ENCODE assay signal across 28 cellular contexts in the genomic region with DNA sequence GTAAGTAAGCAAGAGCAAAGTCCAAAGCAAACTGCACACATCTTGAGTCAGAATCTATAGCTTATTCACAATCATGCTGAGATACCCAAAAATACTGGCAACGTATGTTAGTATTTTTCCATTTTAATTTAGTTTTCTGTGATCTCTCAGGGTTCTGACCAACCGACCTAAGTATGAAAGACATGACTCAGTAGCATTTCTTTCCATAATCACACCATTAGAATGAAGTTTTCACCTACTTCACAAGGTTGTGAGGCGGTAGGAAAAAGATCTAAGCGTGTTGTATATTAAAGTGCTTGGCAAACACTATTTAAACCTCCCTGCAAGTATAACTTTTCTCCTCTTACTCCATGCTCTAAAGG. TPM values are rescaled to one million over a fixed set of nuclear protein-coding genes. Genes with fewer than 3 reads are reported as not detected.
DNase-seq lines count a peak whose midpoint lies in the region; ATAC-seq and TF ChIP-seq lines count a peak whose summit lies in the region.
"Had no signal": no experiment of that assay in that cellular context is flagged by ENCODE, and none has a peak within 500 bp of the region (broad histone marks: within the 10 kb centered on the region; RNA-seq: fewer than 3 reads in every experiment).

No MANE protein-coding gene starts in this region.

- no peaks in the 10 kb centered on the region for H3K9me3 ChIP-seq in osteoblast (ENCODE audit: low read depth, low read length)
- H3K9me3 ChIP-seq in effector memory CD4-positive, alpha-beta T cell (ENCODE audit: control insufficient read depth, low read length): no peaks in the 10 kb centered on the region
- H3K9me3 ChIP-seq: heart right ventricle, neutrophil, prostate gland, sigmoid colon, testis had no signal

- TF ChIP-seq CTCF in Calu3 (IDR thresholded peaks at IDR 0.05; ENCODE audit: unreplicated experiment) (no peak), fibroblast of mammary gland (conservative IDR thresholded peaks at IDR 0.05; ENCODE audit: control insufficient read depth, insufficient read depth, low read depth, low read length) (no peak), osteoblast (IDR thresholded peaks at IDR 0.05; ENCODE audit: extremely low read depth, low read depth, low read length) (no peak)

- CTCF ChIA-PET in Calu3 (lab: Charles Lee): no interaction called here

- BruUV-seq in Calu3 (replicated peaks; lab: Mats Ljungman, UMichigan): no TSS peak

- H3K4me3 ChIP-seq in fibroblast of mammary gland (ENCODE audit: control insufficient read depth, low read depth, low read length): peak overlapping the region; percentile 5
- peak overlapping the region; percentile 16 for H3K4me3 ChIP-seq in osteoblast (ENCODE audit: insufficient read depth, low read length)
- H3K4me3 ChIP-seq in effector memory CD4-positive, alpha-beta T cell (ENCODE audit: insufficient read depth, low read depth, low read length, poor library complexity, severe bottlenecking): no peak overlapping the region
- H3K4me3 ChIP-seq: heart right ventricle, prostate gland, sigmoid colon, testis had no signal

- peak; percentile 26 for ATAC-seq in SK-N-SH treated with all-trans-retinoic acid at 6 μM for 48 hours
- ATAC-seq: activated naive CD8-positive, alpha-beta T cell treated with anti-CD3 and anti-CD28 coated beads, Interleukin-2, amount 50 U/mL, for 24 hours had no signal

- H3K27ac Mint-ChIP-seq in Calu3 (ENCODE audit: unreplicated experiment): peak overlapping the region; percentile 17
- H3K27ac Mint-ChIP-seq: activated naive CD8-positive, alpha-beta T cell treated with anti-CD3 and anti-CD28 coated beads, Interleukin-2, amount 50 U/mL, for 24 hours; activated T-cell treated with anti-CD3 and anti-CD28 coated beads, Interleukin-2, amount 50 U/mL, for 24 hours; B cell had no signal

- H3K27me3 Mint-ChIP-seq in Calu3 (ENCODE audit: unreplicated experiment): no peaks in the 10 kb centered on the region
- H3K27me3 Mint-ChIP-seq: brain had no signal

- H3K4me3 Mint-ChIP-seq in Calu3 (ENCODE audit: low read depth, unreplicated experiment): peak overlapping the region; percentile 33
- H3K4me3 Mint-ChIP-seq: activated naive CD8-positive, alpha-beta T cell treated with anti-CD3 and anti-CD28 coated beads, Interleukin-2, amount 50 U/mL, for 24 hours; activated T-cell treated with anti-CD3 and anti-CD28 coated beads, Interleukin-2, amount 50 U/mL, for 24 hours; B cell; brain had no signal

- no peaks in the 10 kb centered on the region for H3K79me2 ChIP-seq in osteoblast (ENCODE audit: insufficient read depth, low read length)

- H2AFZ ChIP-seq in osteoblast (ENCODE audit: low read length): peak overlapping the region; percentile 52

- H3K27me3 ChIP-seq in osteoblast (ENCODE audit: insufficient read depth, low read length): no peaks in the 10 kb centered on the region
- no peaks in the 10 kb centered on the region for H3K27me3 ChIP-seq in effector memory CD4-positive, alpha-beta T cell (replicated peaks; ENCODE audit: control insufficient read depth, insufficient read depth, low read length, poor library complexity, severe bottlenecking)
- H3K27me3 ChIP-seq: heart right ventricle, neutrophil, sigmoid colon, testis had no signal

- H3K4me2 ChIP-seq in osteoblast (ENCODE audit: insufficient read depth, low read length): peak overlapping the region; percentile 64

- H3K9me3 Mint-ChIP-seq in Calu3 (ENCODE audit: low read depth, unreplicated experiment): no peaks in the 10 kb centered on the region
- H3K9me3 Mint-ChIP-seq: activated T-cell treated with anti-CD3 and anti-CD28 coated beads, Interleukin-2, amount 50 U/mL, for 24 hours had no signal

- H3K4me1 ChIP-seq in osteoblast (ENCODE audit: insufficient read depth, low read length): peaks cover 37% of the 10 kb centered on the region
- no peaks in the 10 kb centered on the region for H3K4me1 ChIP-seq in effector memory CD4-positive, alpha-beta T cell (ENCODE audit: control insufficient read depth, insufficient read depth, low read length, poor library complexity, severe bottlenecking)
- H3K4me1 ChIP-seq: prostate gland, sigmoid colon, testis had no signal

- intact Hi-C loops in Calu3 (cut with micrococcal nuclease; ENCODE audit: unreplicated experiment): loop anchor here (5.0 kb wide), 1 partner anchor 50 kb away; a partner anchor contains a TSS

- H3K27ac ChIP-seq in osteoblast (ENCODE audit: low read depth, low read length): peak overlapping the region; percentile 75
- no peak overlapping the region for H3K27ac ChIP-seq in effector memory CD4-positive, alpha-beta T cell (ENCODE audit: insufficient read depth, low read length, poor library complexity, severe bottlenecking)
- H3K27ac ChIP-seq: heart right ventricle, neutrophil, prostate gland, sigmoid colon, testis, WERI-Rb-1 had no signal

- no peaks in the 10 kb centered on the region for H3K36me3 ChIP-seq in osteoblast (ENCODE audit: insufficient read depth, low read length)
- H3K36me3 ChIP-seq in effector memory CD4-positive, alpha-beta T cell (ENCODE audit: control insufficient read depth, insufficient read depth, low read length): no peaks in the 10 kb centered on the region
- H3K36me3 ChIP-seq: neutrophil, prostate gland, sigmoid colon, WERI-Rb-1 had no signal

- peaks cover 13% of the 10 kb centered on the region for H3K4me1 Mint-ChIP-seq in Calu3 (ENCODE audit: low read depth, unreplicated experiment)
- H3K4me1 Mint-ChIP-seq: activated naive CD8-positive, alpha-beta T cell treated with anti-CD3 and anti-CD28 coated beads, Interleukin-2, amount 50 U/mL, for 24 hours had no signal

- DNase-seq in Calu3 (no peak), fibroblast of mammary gland (ENCODE audit: low read depth) (no peak), osteoblast (ENCODE audit: insufficient read length, low spot score, missing footprints) (no peak), NOMO-1 (lab: John Stamatoyannopoulos, UW; ENCODE audit: unreplicated experiment in 2 of 2) (no peak), putamen (ENCODE audit: low spot score) (no peak), NCI-H2107 (lab: John Stamatoyannopoulos, UW) (no peak)
- DNase-seq in effector memory CD4-positive, alpha-beta T cell: no peak
- DNase-seq: activated CD4-positive, alpha-beta T cell treated with anti-CD3 and anti-CD28 coated beads for 48 hours; activated gamma-delta T cell; activated naive CD8-positive, alpha-beta T cell treated with anti-CD3 and anti-CD28 coated beads, Interleukin-2, amount 50 U/mL, for 24 hours; activated T-cell treated with anti-CD3 and anti-CD28 coated beads, Interleukin-2, amount 50 U/mL, for 24 hours; effector CD8-positive, alpha-beta T cell; erythroblast; foreskin melanocyte; heart right ventricle; NCI-H1105; NCI-H2029; NCI-H774; sigmoid colon; stimulated activated naive CD4-positive, alpha-beta T cell treated with Interleukin-2 at 50 U/mL for 16 hours; T-helper 9 cell; testis; WERI-Rb-1 had no signal

- H4K20me1 ChIP-seq in osteoblast (ENCODE audit: insufficient read depth, low read length): no peaks in the 10 kb centered on the region

- H3K36me3 Mint-ChIP-seq in Calu3 (ENCODE audit: insufficient read depth, unreplicated experiment): peaks cover 5% of the 10 kb centered on the region

TF ChIP-seq in SK-N-SH treated with all-trans-retinoic acid at 6 μM for 48 hours, 23 proteins besides CTCF, POLR2A, EP300 and RAD21:
- TF ChIP-seq ZFP3 (CRISPR knock-in tag; IDR thresholded peaks at IDR 0.05) (no peak), PPARA (CRISPR knock-in tag; IDR thresholded peaks at IDR 0.05; ENCODE audit: borderline replicate concordance) (no peak), TCF4 (CRISPR knock-in tag; IDR thresholded peaks at IDR 0.05; ENCODE audit: borderline replicate concordance) (no peak)
- TF ChIP-seq, protein P1, sequence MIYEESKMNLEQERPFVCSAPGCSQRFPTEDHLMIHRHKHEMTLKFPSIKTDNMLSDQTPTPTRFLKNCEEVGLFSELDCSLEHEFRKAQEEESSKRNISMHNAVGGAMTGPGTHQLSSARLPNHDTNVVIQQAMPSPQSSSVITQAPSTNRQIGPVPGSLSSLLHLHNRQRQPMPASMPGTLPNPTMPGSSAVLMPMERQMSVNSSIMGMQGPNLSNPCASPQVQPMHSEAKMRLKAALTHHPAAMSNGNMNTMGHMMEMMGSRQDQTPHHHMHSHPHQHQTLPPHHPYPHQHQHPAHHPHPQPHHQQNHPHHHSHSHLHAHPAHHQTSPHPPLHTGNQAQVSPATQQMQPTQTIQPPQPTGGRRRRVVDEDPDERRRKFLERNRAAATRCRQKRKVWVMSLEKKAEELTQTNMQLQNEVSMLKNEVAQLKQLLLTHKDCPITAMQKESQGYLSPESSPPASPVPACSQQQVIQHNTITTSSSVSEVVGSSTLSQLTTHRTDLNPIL (CRISPR knock-in tag; IDR thresholded peaks at IDR 0.05; ENCODE audit: low read depth): no peak

RNA-seq across cellular contexts. Expression of a gene that starts 49.1 kb away (rescaled TPM):
- 1.8 and 3.2 TPM in 2 replicates for total RNA-seq in Calu3 (2022)
- 6.2 and 7.7 TPM in 2 replicates for total RNA-seq in osteoblast
- total RNA-seq: B cell had no signal
